In genomic region chr3:124965413-124965812, GRCh38 we compare ENCODE assay signal across 30 cellular contexts. TPM values are rescaled to one million over a fixed set of nuclear protein-coding genes. Genes with fewer than 3 reads are reported as not detected.
DNase-seq lines count a peak whose midpoint lies in the region; ATAC-seq and TF ChIP-seq lines count a peak whose summit lies in the region.
"Had no signal": no experiment of that assay in that cellular context is flagged by ENCODE, and none has a peak within 500 bp of the region (broad histone marks: within the 10 kb centered on the region; RNA-seq: fewer than 3 reads in every experiment).

No MANE protein-coding gene starts in this region.

- intact Hi-C loops in breast epithelium (cut with DNase I; ENCODE audit: low total_unique reads) = no loop called here

- H3K27me3 ChIP-seq in breast epithelium = no peaks in the 10 kb centered on the region
- H3K27me3 ChIP-seq: brain microvascular endothelial cell, MG63, thyroid gland had no signal

- TF ChIP-seq CTCF in HEK293 (tag by site-specific recombination; IDR thresholded peaks at IDR 0.05) (no peak), breast epithelium (IDR thresholded peaks at IDR 0.05) (no peak)

- POLR2A ChIA-PET in HEK293 (lab: Yijun Ruan, JAX) = no interaction called here

- H3K36me3 ChIP-seq in HEK293 (ENCODE audit: control insufficient read depth in 2 of 2, insufficient read depth in 1 of 2, low read length in 2 of 2) (peaks cover 0 to 14% of the 10 kb centered on the region in 2 experiments; a peak in 1 of 3 replicates), breast epithelium (no peaks in the 10 kb centered on the region)

- DNase-seq in DMS153 (lab: John Stamatoyannopoulos, UW) (peak; percentile 67), NCI-H69 (lab: John Stamatoyannopoulos, UW) (peak; percentile 63), dermis blood vessel endothelial cell (peak; percentile 14), breast epithelium (ENCODE audit: low spot score in 2 of 2) (no peak), GM19240 (ENCODE audit: insufficient read length, low spot score) (no peak), GF-D8 (lab: John Stamatoyannopoulos, UW) (no peak)
- DNase-seq: activated B cell treated with CpG ODN at 0.5 μM for 24 hours; activated CD4-positive, alpha-beta memory T cell treated with anti-CD3 and anti-CD28 coated beads for 36 hours; activated gamma-delta T cell; activated naive CD8-positive, alpha-beta T cell treated with anti-CD3 and anti-CD28 coated beads, Interleukin-2, amount 50 U/mL, for 24 hours; activated T-cell treated with anti-CD3 and anti-CD28 coated beads for 4 hours; brain microvascular endothelial cell; CD4-positive, CD25-positive, alpha-beta regulatory T cell; DMS79; endodermal cell; glutamatergic neuron; mesenchymal stem cell; MG63; NCI-H187 treated with DMSO at 0.1 percent for 48 hours; NCI-H524 treated with DMSO at 0.1 percent for 48 hours; nucleus accumbens; OCI-M1; Right ventricle myocardium superior; stimulated activated CD4-positive, alpha-beta T cell treated with anti-CD3 and anti-CD28 coated beads, Interleukin-2, amount 100 ng/mL, for 48 hours; stimulated activated naive CD8-positive, alpha-beta T cell treated with anti-CD3 and anti-CD28 coated beads, Interleukin-15, Interleukin-2, amounts not matched to agents 100 U/mL and 50 U/mL, for 24 hours; SW 1271; thyroid gland had no signal

- H3K27ac ChIP-seq in HEK293 (ENCODE audit: extremely low read depth, low read depth, low read length) (no peak overlapping the region), breast epithelium (no peak overlapping the region)
- H3K27ac ChIP-seq: brain microvascular endothelial cell, thyroid gland had no signal

- no peak for ATAC-seq in esophagus mucosa
- ATAC-seq: activated naive CD8-positive, alpha-beta T cell treated with anti-CD3 and anti-CD28 coated beads, Interleukin-2, amount 50 U/mL, for 24 hours; stimulated activated naive CD8-positive, alpha-beta T cell treated with anti-CD3 and anti-CD28 coated beads, Interleukin-15, Interleukin-2, amounts not matched to agents 100 U/mL and 50 U/mL, for 24 hours had no signal

- no peak for TF ChIP-seq POLR2A in breast epithelium (IDR thresholded peaks at IDR 0.05)

- H3K9me3 ChIP-seq in HEK293 (ENCODE audit: control insufficient read depth, insufficient read depth, low read depth, low read length) (no peaks in the 10 kb centered on the region), breast epithelium (no peaks in the 10 kb centered on the region)
- H3K9me3 ChIP-seq: MG63, thyroid gland had no signal

- no peak overlapping the region for H3K4me3 ChIP-seq in HEK293 (ENCODE audit: low read depth, low read length)
- H3K4me3 ChIP-seq in breast epithelium = no peak overlapping the region
- H3K4me3 ChIP-seq: MG63, thyroid gland had no signal

- H3K4me1 ChIP-seq in HEK293 (ENCODE audit: control insufficient read depth, insufficient read depth, low read length) (no peaks in the 10 kb centered on the region), breast epithelium (no peaks in the 10 kb centered on the region)
- H3K4me1 ChIP-seq: thyroid gland had no signal

- CTCF ChIA-PET in HEK293 (lab: Yijun Ruan, JAX) = no interaction called here

TF ChIP-seq in HEK293, 187 proteins besides CTCF, POLR2A, EP300 and RAD21:
- TF ChIP-seq ZSCAN16 (tag by site-specific recombination; IDR thresholded peaks at IDR 0.05) = no peak
- TF ChIP-seq SCRT2 (tag by site-specific recombination; IDR thresholded peaks at IDR 0.05) = peak; percentile 65

RNA-seq across cellular contexts. Expression of gene MUC13, which starts 30.9 kb away (rescaled TPM):
- total RNA-seq in dermis blood vessel endothelial cell = not detected in 2 replicates
- 1 to 10 TPM in 1 of 3 donors, not detected in 2; 3.9 TPM for total RNA-seq in breast epithelium
- total RNA-seq in esophagus mucosa = not detected
- total RNA-seq: activated B cell treated with CpG ODN at 0.5 μM for 24 hours; activated CD4-positive, alpha-beta memory T cell treated with anti-CD3 and anti-CD28 coated beads for 36 hours; myocyte; Right ventricle myocardium superior; thyroid gland had no signal

Comparison
In these comparisons a context has a peak if more than half of its experiments do, and no peak if none do; other contexts are left out.
1. DNase-seq: peak in DMS153 (single experiment), NCI-H69 (single experiment) and dermis blood vessel endothelial cell (single experiment); none in breast epithelium (0 of 2), GM19240 (single experiment) and GF-D8 (single experiment).